Comparison of ENCODE assay signal across 27 cellular contexts in the genomic region with DNA sequence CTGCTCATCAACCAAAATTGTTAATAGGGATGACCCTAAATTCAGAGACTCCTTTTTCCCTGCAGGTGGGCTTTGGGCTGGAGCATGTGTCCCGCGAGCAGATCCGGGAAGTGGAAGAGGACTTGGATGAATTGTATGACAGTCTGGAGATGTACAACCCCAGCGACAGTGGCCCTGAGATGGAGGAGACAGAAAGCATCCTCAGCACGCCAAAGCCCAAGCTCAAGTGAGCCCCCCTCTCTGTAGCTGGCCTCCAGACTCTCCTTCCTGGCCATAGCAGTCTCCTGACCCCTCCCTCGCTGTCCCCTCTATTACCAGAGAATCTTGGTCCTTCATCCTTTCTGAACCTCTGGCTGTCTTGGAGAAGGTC. TPM values are rescaled to one million over a fixed set of nuclear protein-coding genes. Genes with fewer than 3 reads are reported as not detected.
A peak's percentile ranks its signal among the peaks of the same experiment; 100 is the strongest.
DNase-seq lines count a peak whose midpoint lies in the region; ATAC-seq, FAIRE-seq and TF ChIP-seq lines count a peak whose summit lies in the region.
"Had no signal": no experiment of that assay in that cellular context is flagged by ENCODE, and none has a peak within 500 bp of the region (broad histone marks: within the 10 kb centered on the region; RNA-seq: fewer than 3 reads in every experiment).

No MANE protein-coding gene starts in this region.

- H3K4me1 ChIP-seq in right lobe of liver: no peaks in the 10 kb centered on the region
- H3K4me1 ChIP-seq in HepG2 (ENCODE audit: insufficient read depth, low read length): peaks cover 5% of the 10 kb centered on the region; the same call in 1 of the 2 replicates
- H3K4me1 ChIP-seq in upper lobe of right lung: no peaks in the 10 kb centered on the region
- H3K4me1 ChIP-seq: suprapubic skin had no signal

- no peak overlapping the region for H2AFZ ChIP-seq in HepG2 (ENCODE audit: low read length)

- H3K4me1 Mint-ChIP-seq in T-helper 17 cell (peaks cover 17% of the 10 kb centered on the region), memory B cell (peaks cover 12% of the 10 kb centered on the region)

- TF ChIP-seq POLR2A in right lobe of liver (IDR thresholded peaks at IDR 0.05) (no peak), HepG2 (IDR thresholded peaks at IDR 0.05; ENCODE audit: insufficient read depth in 1 of 2, low read depth in 2 of 2, low read length in 2 of 2) (no peak)

- DNase-seq in right lobe of liver (peak in 2 of 3 donors; percentile 20 to 31), HepG2 (ENCODE audit: low spot score) (no peak), T-helper 17 cell (no peak), memory B cell (ENCODE audit: low spot score in 2 of 2) (no peak), upper lobe of right lung (peak; percentile 16), HT-29 (ENCODE audit: low spot score) (no peak), EL (no peak)
- DNase-seq: activated CD4-positive, alpha-beta T cell treated with anti-CD3 and anti-CD28 coated beads for 1 hour; activated gamma-delta T cell; KG1; mesendoderm; MM.1S; NCI-H1417 treated with DMSO at 0.1 percent for 48 hours; NCI-H2081 treated with DMSO at 0.1 percent for 48 hours; NCI-H446 treated with DMSO at 0.1 percent for 48 hours; NCI-H82; stimulated activated CD4-positive, alpha-beta T cell treated with anti-CD3 and anti-CD28 coated beads, Interleukin-2, amount 100 ng/mL, for 24 hours had no signal

- H3K27ac ChIP-seq in right lobe of liver (no peak overlapping the region), HepG2 (ENCODE audit: extremely low read length, insufficient read depth, low read length) (no peak overlapping the region), upper lobe of right lung (no peak overlapping the region)
- H3K27ac ChIP-seq: C4-2B, epithelial cell of prostate, SJSA1, suprapubic skin had no signal

- no peaks in the 10 kb centered on the region for H4K20me1 ChIP-seq in HepG2 (ENCODE audit: insufficient read depth, low read length)

- TF ChIP-seq RAD21 in HepG2 (CRISPR knock-in tag; IDR thresholded peaks at IDR 0.05): no peak

- in situ Hi-C loops in HepG2 (cut with HindIII; ENCODE audit: extremely low pct_ligation_motif_present, low pct_unique_long_range_greater_than_20kb): no loop called here

- H3K36me3 Mint-ChIP-seq in T-helper 17 cell (ENCODE audit: low read depth): peaks cover 4% of the 10 kb centered on the region
- H3K36me3 Mint-ChIP-seq in memory B cell: peaks cover 29% of the 10 kb centered on the region

- H3K4me3 ChIP-seq in right lobe of liver (no peak overlapping the region), HepG2 (replicated peaks in 1 of 3; ENCODE audit: insufficient read depth in 1 of 3, low read depth in 2 of 3, low read length in 3 of 3) (no peak overlapping the region), upper lobe of right lung (no peak overlapping the region)
- H3K4me3 ChIP-seq: GM12878, SJSA1, smooth muscle cell, suprapubic skin had no signal

- CTCF ChIA-PET in HepG2 (lab: Yijun Ruan, JAX; ENCODE audit: low intra/inter-chr PET ratio, low total read pairs): no interaction called here

- ATAC-seq in right lobe of liver (no peak), HepG2 (no peak), T-helper 17 cell (no peak), memory B cell (ENCODE audit: low read depth) (no peak), upper lobe of right lung (no peak)
- ATAC-seq: GM12878 had no signal

- 80% methylated on average over 1 of the region's 6 CpGs for WGBS in right lobe of liver (ENCODE audit: insufficient coverage, low coverage, low lambda C conversion rate, missing lambda C conversion rate)
- WGBS in HepG2 (ENCODE audit: low lambda C conversion rate): 100% methylated on average over 5 of the region's 6 CpGs

- no peak for FAIRE-seq in HepG2 (lab: Jason Lieb, UNC)
- FAIRE-seq: GM12878, TTC549 had no signal

- H3K4me3 Mint-ChIP-seq in T-helper 17 cell (no peak overlapping the region), memory B cell (no peak overlapping the region)
- H3K4me3 Mint-ChIP-seq: brain had no signal

- H3K36me3 ChIP-seq in right lobe of liver: no peaks in the 10 kb centered on the region
- peaks cover 14 to 31% of the 10 kb centered on the region in 2 experiments for H3K36me3 ChIP-seq in HepG2 (replicated peaks in 1 of 2; ENCODE audit: control insufficient read depth in 1 of 2, insufficient read depth in 2 of 2, low read length in 2 of 2)
- peaks cover 68% of the 10 kb centered on the region for H3K36me3 ChIP-seq in upper lobe of right lung

- no peak overlapping the region for H3K9ac ChIP-seq in HepG2 (ENCODE audit: insufficient read depth, low read depth, low read length)

- H3K4me2 ChIP-seq in HepG2 (ENCODE audit: low read depth, low read length): no peak overlapping the region
- H3K4me2 ChIP-seq: smooth muscle cell had no signal

- H3K27me3 ChIP-seq in right lobe of liver: no peaks in the 10 kb centered on the region
- H3K27me3 ChIP-seq in HepG2 (ENCODE audit: control insufficient read depth in 1 of 2, insufficient read depth in 2 of 2, low read length in 2 of 2): no peaks in the 10 kb centered on the region
- H3K27me3 ChIP-seq in upper lobe of right lung: no peaks in the 10 kb centered on the region
- H3K27me3 ChIP-seq: SJSA1, suprapubic skin had no signal

- no peaks in the 10 kb centered on the region for H3K9me3 ChIP-seq in right lobe of liver
- H3K9me3 ChIP-seq in HepG2 (ENCODE audit: low read length): no peaks in the 10 kb centered on the region
- H3K9me3 ChIP-seq in T-helper 17 cell (ENCODE audit: control insufficient read depth, low read length, poor library complexity, severe bottlenecking): no peaks in the 10 kb centered on the region
- H3K9me3 ChIP-seq in upper lobe of right lung: no peaks in the 10 kb centered on the region
- H3K9me3 ChIP-seq: SJSA1, suprapubic skin had no signal

- no TSS peak for BruUV-seq in HepG2 (replicated peaks; lab: Mats Ljungman, UMichigan)

- H3K9me3 Mint-ChIP-seq in memory B cell: no peaks in the 10 kb centered on the region
- H3K9me3 Mint-ChIP-seq: brain had no signal

- TF ChIP-seq CTCF in right lobe of liver (IDR thresholded peaks at IDR 0.05): no peak
- no peak for TF ChIP-seq CTCF in HepG2 (CRISPR knock-in tag; IDR thresholded peaks at IDR 0.05)
- no peak for TF ChIP-seq CTCF in upper lobe of right lung (IDR thresholded peaks at IDR 0.05)

- H3K27me3 Mint-ChIP-seq in T-helper 17 cell (no peaks in the 10 kb centered on the region), memory B cell (no peaks in the 10 kb centered on the region)
- H3K27me3 Mint-ChIP-seq: brain had no signal

- no peak for TF ChIP-seq EP300 in HepG2 (IDR thresholded peaks at IDR 0.05; ENCODE audit: low read depth in 2 of 2, low read length in 2 of 2)
- no peak for TF ChIP-seq EP300 in HepG2 (CRISPR knock-in tag; IDR thresholded peaks at IDR 0.05; ENCODE audit: borderline replicate concordance)

- intact Hi-C loops in right lobe of liver (cut with DNase I) (loop anchor here (10.0 kb wide), 1 partner anchor 64 kb away; a partner anchor contains a TSS), HepG2 (cut with micrococcal nuclease; ENCODE audit: unreplicated experiment) (no loop called here), upper lobe of right lung (cut with DNase I) (no loop called here)

- H3K27ac Mint-ChIP-seq in T-helper 17 cell (peak overlapping the region; percentile 96), memory B cell (peak overlapping the region; percentile 97)

- POLR2A ChIA-PET in HepG2 (lab: Yijun Ruan, JAX): no interaction called here

- no peaks in the 10 kb centered on the region for H3K79me2 ChIP-seq in HepG2 (ENCODE audit: insufficient read depth, low read length)

RNA-seq across cellular contexts. Expression of a gene that starts 37.0 kb away (rescaled TPM):
- total RNA-seq in right lobe of liver: 10 to 100 TPM in 1 of 6 experiments, 1 to 10 TPM in 5; 3.8 to 11.5 (median 6.3) TPM
- 5.8 and 8.9 TPM in 2 replicates for total RNA-seq in HepG2 (2016; rRNA removed; fragmentation: Illumina TruSeq; extraction: Trizol)
- total RNA-seq in HepG2 (2016; cell fraction: cytosol; rRNA removed; fragmentation: Illumina TruSeq; extraction: Trizol; ENCODE audit: low read depth): 2.9 and 4.1 TPM in 2 replicates
- 6.4 and 10.4 TPM in 2 replicates for total RNA-seq in HepG2 (2016; cell fraction: insoluble cytoplasmic fraction; rRNA removed; fragmentation: Illumina TruSeq; extraction: Trizol)
- 5.1 and 5.2 TPM in 2 replicates for total RNA-seq in HepG2 (2016; cell fraction: membrane; rRNA removed; fragmentation: Illumina TruSeq; extraction: Trizol)
- 7.2 and 9.9 TPM in 2 replicates for total RNA-seq in HepG2 (2016; cell fraction: nucleus; rRNA removed; fragmentation: Illumina TruSeq; extraction: Trizol)
- 9.2 and 13.5 TPM in 2 replicates for polyA plus RNA-seq in HepG2 (2011; rRNA removed)
- 6.2 and 8.0 TPM in 2 replicates for polyA plus RNA-seq in HepG2 (2011; cell fraction: cytosol; rRNA removed)
- 37.0 and 38.9 TPM in 2 replicates for polyA plus RNA-seq in HepG2 (2011; cell fraction: nucleus; rRNA removed)
- polyA plus RNA-seq in HepG2 (2012): 8.0 and 20.4 TPM in 2 replicates
- 2.3 and 2.5 TPM in 2 replicates for polyA plus RNA-seq in HepG2 (2016; cell fraction: cytosol; fragmentation: Illumina TruSeq; extraction: Trizol; ENCODE audit: low read depth)
- polyA plus RNA-seq in HepG2 (2016; cell fraction: insoluble cytoplasmic fraction; fragmentation: Illumina TruSeq; extraction: Trizol; ENCODE audit: low read depth): 10.3 and 13.3 TPM in 2 replicates
- 4.7 and 5.2 TPM in 2 replicates for polyA plus RNA-seq in HepG2 (2016; cell fraction: membrane; fragmentation: Illumina TruSeq; extraction: Trizol; ENCODE audit: low read depth)
- 23.2 and 27.0 TPM in 2 replicates for polyA plus RNA-seq in HepG2 (2016; cell fraction: nucleus; fragmentation: Illumina TruSeq; extraction: Trizol; ENCODE audit: insufficient read depth, low read depth)
- 17.2 and 38.7 TPM in 2 replicates for polyA minus RNA-seq in HepG2 (2011; rRNA and poly(A)+ RNA removed; ENCODE audit: low replicate concordance)
- 5.8 and 6.9 TPM in 2 replicates for polyA minus RNA-seq in HepG2 (2011; cell fraction: cytosol; rRNA and poly(A)+ RNA removed)
- polyA minus RNA-seq in HepG2 (2011; cell fraction: nucleus; rRNA and poly(A)+ RNA removed): 6.4 and 8.5 TPM in 2 replicates
- 10 to 100 TPM; 55.1 to 58.3 TPM for total RNA-seq in T-helper 17 cell
- 27.6 TPM for total RNA-seq in upper lobe of right lung
- 14.4 and 17.8 TPM in 2 replicates for total RNA-seq in HT-29 (2014; rRNA removed; shearing (Covaris generic))

RNA-seq across cellular contexts. Expression of a gene that starts 47.9 kb away (rescaled TPM):
- total RNA-seq in right lobe of liver (10 to 100 TPM; 52.3 to 69.0 (median 59.6) TPM), HepG2 (2016; rRNA removed; fragmentation: Illumina TruSeq; extraction: Trizol) (73.7 and 77.9 TPM in 2 replicates), T-helper 17 cell (10 to 100 TPM; 72.8 to 89.1 TPM), upper lobe of right lung (138 TPM)
- total RNA-seq in HepG2 (2016; cell fraction: cytosol; rRNA removed; fragmentation: Illumina TruSeq; extraction: Trizol; ENCODE audit: low read depth): 22.8 and 24.5 TPM in 2 replicates
- 71.1 and 82.5 TPM in 2 replicates for total RNA-seq in HepG2 (2016; cell fraction: insoluble cytoplasmic fraction; rRNA removed; fragmentation: Illumina TruSeq; extraction: Trizol)
- 43.6 and 49.5 TPM in 2 replicates for total RNA-seq in HepG2 (2016; cell fraction: membrane; rRNA removed; fragmentation: Illumina TruSeq; extraction: Trizol)
- total RNA-seq in HepG2 (2016; cell fraction: nucleus; rRNA removed; fragmentation: Illumina TruSeq; extraction: Trizol): 29.4 and 33.2 TPM in 2 replicates
- polyA plus RNA-seq in HepG2 (2011; rRNA removed): 87.9 and 97.8 TPM in 2 replicates
- 86.4 and 116 TPM in 2 replicates for polyA plus RNA-seq in HepG2 (2011; cell fraction: cytosol; rRNA removed)
- polyA plus RNA-seq in HepG2 (2011; cell fraction: nucleus; rRNA removed): 58.8 and 60.5 TPM in 2 replicates
- 48.5 and 57.1 TPM in 2 replicates for polyA plus RNA-seq in HepG2 (2012)
- polyA plus RNA-seq in HepG2 (2016; cell fraction: cytosol; fragmentation: Illumina TruSeq; extraction: Trizol; ENCODE audit: low read depth): 28.9 and 32.8 TPM in 2 replicates
- polyA plus RNA-seq in HepG2 (2016; cell fraction: insoluble cytoplasmic fraction; fragmentation: Illumina TruSeq; extraction: Trizol; ENCODE audit: low read depth): 89.9 and 95.0 TPM in 2 replicates
- polyA plus RNA-seq in HepG2 (2016; cell fraction: membrane; fragmentation: Illumina TruSeq; extraction: Trizol; ENCODE audit: low read depth): 51.2 TPM in 2 replicates
- polyA plus RNA-seq in HepG2 (2016; cell fraction: nucleus; fragmentation: Illumina TruSeq; extraction: Trizol; ENCODE audit: insufficient read depth, low read depth): 63.8 and 71.2 TPM in 2 replicates
- 142 and 271 TPM in 2 replicates for polyA minus RNA-seq in HepG2 (2011; rRNA and poly(A)+ RNA removed; ENCODE audit: low replicate concordance)
- 48.5 and 50.0 TPM in 2 replicates for polyA minus RNA-seq in HepG2 (2011; cell fraction: cytosol; rRNA and poly(A)+ RNA removed)
- 7.7 and 9.4 TPM in 2 replicates for polyA minus RNA-seq in HepG2 (2011; cell fraction: nucleus; rRNA and poly(A)+ RNA removed)
- total RNA-seq in HT-29 (2014; rRNA removed; shearing (Covaris generic)): 357 and 380 TPM in 2 replicates

RNA-seq across cellular contexts. Expression of a gene that starts 57.4 kb away (rescaled TPM):
- total RNA-seq in right lobe of liver: under 1 TPM in 2 of 6 experiments, not detected in 4; 0.26 to 0.51 TPM
- 0.18 and 0.60 TPM in 2 replicates for total RNA-seq in HepG2 (2016; rRNA removed; fragmentation: Illumina TruSeq; extraction: Trizol)
- total RNA-seq in HepG2 (2016; cell fraction: cytosol; rRNA removed; fragmentation: Illumina TruSeq; extraction: Trizol; ENCODE audit: low read depth): 0.44 and 1.2 TPM in 2 replicates
- total RNA-seq in HepG2 (2016; cell fraction: insoluble cytoplasmic fraction; rRNA removed; fragmentation: Illumina TruSeq; extraction: Trizol): 0.13 and 0.17 TPM in 2 replicates
- total RNA-seq in HepG2 (2016; cell fraction: membrane; rRNA removed; fragmentation: Illumina TruSeq; extraction: Trizol): 1.2 TPM in 2 replicates
- 0.47 and 0.69 TPM in 2 replicates for total RNA-seq in HepG2 (2016; cell fraction: nucleus; rRNA removed; fragmentation: Illumina TruSeq; extraction: Trizol)
- polyA plus RNA-seq in HepG2 (2011; rRNA removed): 0.25 and 0.69 TPM in 2 replicates
- 0.32 and 0.35 TPM in 2 replicates for polyA plus RNA-seq in HepG2 (2011; cell fraction: cytosol; rRNA removed)
- polyA plus RNA-seq in HepG2 (2011; cell fraction: nucleus; rRNA removed): 0.47 and 0.55 TPM in 2 replicates
- 0.09 and 0.23 TPM in 2 replicates for polyA plus RNA-seq in HepG2 (2012)
- polyA plus RNA-seq in HepG2 (2016; cell fraction: cytosol; fragmentation: Illumina TruSeq; extraction: Trizol; ENCODE audit: low read depth): 4.5 and 4.9 TPM in 2 replicates
- polyA plus RNA-seq in HepG2 (2016; cell fraction: insoluble cytoplasmic fraction; fragmentation: Illumina TruSeq; extraction: Trizol; ENCODE audit: low read depth): 0.73 and 0.97 TPM in 2 replicates
- polyA plus RNA-seq in HepG2 (2016; cell fraction: membrane; fragmentation: Illumina TruSeq; extraction: Trizol; ENCODE audit: low read depth): 4.7 and 4.8 TPM in 2 replicates
- polyA plus RNA-seq in HepG2 (2016; cell fraction: nucleus; fragmentation: Illumina TruSeq; extraction: Trizol; ENCODE audit: insufficient read depth, low read depth): 0.59 and 1.3 TPM in 2 replicates
- 0.26 TPM in 1 of 2 replicates, not detected in the other for polyA minus RNA-seq in HepG2 (2011; rRNA and poly(A)+ RNA removed; ENCODE audit: low replicate concordance)
- not detected in 2 replicates for polyA minus RNA-seq in HepG2 (2011; cell fraction: cytosol; rRNA and poly(A)+ RNA removed)
- not detected in 2 replicates for polyA minus RNA-seq in HepG2 (2011; cell fraction: nucleus; rRNA and poly(A)+ RNA removed)
- total RNA-seq in T-helper 17 cell: 10 to 100 TPM in 1 of 2 donors, 1 to 10 TPM in 1; 9.0 to 14.4 TPM
- 1.6 TPM for total RNA-seq in upper lobe of right lung
- total RNA-seq in HT-29 (2014; rRNA removed; shearing (Covaris generic)): 0.21 and 0.99 TPM in 2 replicates
- total RNA-seq: glomerular endothelial cell, omental fat pad had no signal

Comparison
In these comparisons a context has a peak if more than half of its experiments do, and no peak if none do; other contexts are left out.
1. DNase-seq: peak in right lobe of liver (2 of 3) and upper lobe of right lung (single experiment); none in HepG2 (single experiment), T-helper 17 cell (0 of 3), memory B cell (0 of 2), HT-29 (single experiment) and EL (single experiment).
2. intact Hi-C loops: an anchor here in right lobe of liver (10.0 kb wide); none called in HepG2 and upper lobe of right lung.